8 cellular contexts compared by ENCODE assay signal in the genomic region with DNA sequence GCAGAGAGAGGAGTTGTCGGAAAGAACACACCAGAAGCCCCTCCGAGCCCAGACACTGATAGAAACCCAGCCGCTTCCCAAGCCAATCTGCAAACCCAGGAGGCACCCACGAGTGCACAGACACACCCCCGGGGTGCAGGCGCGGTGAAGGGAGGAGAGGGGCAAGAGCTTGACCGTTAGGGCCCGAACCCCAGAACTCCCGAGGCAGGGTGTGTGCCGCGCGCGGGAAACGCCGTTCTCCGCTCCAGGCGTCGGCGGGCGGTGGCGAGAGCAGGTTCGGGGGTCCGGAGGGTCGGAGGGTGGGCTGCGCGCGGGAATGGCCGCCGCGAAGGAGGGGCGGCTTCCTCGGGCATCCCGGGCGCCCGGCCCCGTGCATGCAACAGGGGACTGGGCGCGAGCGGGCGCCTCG. TPM values are rescaled to one million over a fixed set of nuclear protein-coding genes. Genes with fewer than 3 reads are reported as not detected.
A peak's percentile ranks its signal among the peaks of the same experiment; 100 is the strongest.
DNase-seq lines count a peak whose midpoint lies in the region; ATAC-seq and TF ChIP-seq lines count a peak whose summit lies in the region.

No MANE protein-coding gene starts in this region.

- intact Hi-C loops in activated naive CD4-positive, alpha-beta T cell treated with anti-CD3 and anti-CD28 coated beads for 36 hours (cut with micrococcal nuclease), result no loop called here
- intact Hi-C loops in activated B cell treated with CpG ODN at 0.5 μM for 24 hours (cut with micrococcal nuclease), result loop anchor here (5.0 kb wide), 1 partner anchor 141 kb away; no protein-coding TSS in a partner anchor
- intact Hi-C loops in left ventricle myocardium inferior (cut with micrococcal nuclease), result no loop called here

- no peak overlapping the region for H3K27ac Mint-ChIP-seq in activated naive CD4-positive, alpha-beta T cell treated with anti-CD3 and anti-CD28 coated beads for 36 hours
- H3K27ac Mint-ChIP-seq in activated B cell treated with CpG ODN at 0.5 μM for 24 hours, result no peak overlapping the region

- CTCF ChIA-PET in activated naive CD4-positive, alpha-beta T cell treated with anti-CD3 and anti-CD28 coated beads for 36 hours (lab: Charles Lee), result interaction anchor here (0.6 kb wide), 1 partner anchor 16 kb away, joined by 3 read pairs; no protein-coding TSS in a partner anchor
- CTCF ChIA-PET in activated B cell treated with CpG ODN at 0.5 μM for 24 hours (lab: Charles Lee), result no interaction called here

- peak overlapping the region; percentile 52 for H3K27ac ChIP-seq in left ventricle myocardium inferior (replicated peaks)
- no peak overlapping the region for H3K27ac ChIP-seq in skin epidermis

- no peaks in the 10 kb centered on the region for H3K36me3 Mint-ChIP-seq in activated naive CD4-positive, alpha-beta T cell treated with anti-CD3 and anti-CD28 coated beads for 36 hours (ENCODE audit: low read depth)
- H3K36me3 Mint-ChIP-seq in activated B cell treated with CpG ODN at 0.5 μM for 24 hours (ENCODE audit: low read depth), result no peaks in the 10 kb centered on the region

- peak; percentile 8 for ATAC-seq in activated B cell treated with CpG ODN at 0.5 μM for 24 hours (ENCODE audit: low read depth)
- ATAC-seq in activated CD4-positive, CD25-positive, alpha-beta regulatory T cell treated with anti-CD3 and anti-CD28 coated beads, Interleukin-2, amount 50 U/mL, for 24 hours, result no peak

- peaks cover 12% of the 10 kb centered on the region for H3K4me1 ChIP-seq in left ventricle myocardium inferior

- no peaks in the 10 kb centered on the region for H3K9me3 ChIP-seq in left ventricle myocardium inferior (replicated peaks)

- peaks cover 98% of the 10 kb centered on the region for H3K27me3 ChIP-seq in left ventricle myocardium inferior (ENCODE audit: low read depth)

- H3K36me3 ChIP-seq in left ventricle myocardium inferior, result no peaks in the 10 kb centered on the region

- peaks cover 12% of the 10 kb centered on the region for H3K4me1 Mint-ChIP-seq in activated naive CD4-positive, alpha-beta T cell treated with anti-CD3 and anti-CD28 coated beads for 36 hours (ENCODE audit: low read depth)
- peaks cover 14% of the 10 kb centered on the region for H3K4me1 Mint-ChIP-seq in activated B cell treated with CpG ODN at 0.5 μM for 24 hours

- H3K4me3 Mint-ChIP-seq in activated naive CD4-positive, alpha-beta T cell treated with anti-CD3 and anti-CD28 coated beads for 36 hours, result peak overlapping the region; percentile 61
- peak overlapping the region; percentile 28 for H3K4me3 Mint-ChIP-seq in activated B cell treated with CpG ODN at 0.5 μM for 24 hours

- H3K27me3 Mint-ChIP-seq in activated naive CD4-positive, alpha-beta T cell treated with anti-CD3 and anti-CD28 coated beads for 36 hours (ENCODE audit: low read depth), result peaks cover 52% of the 10 kb centered on the region
- H3K27me3 Mint-ChIP-seq in activated B cell treated with CpG ODN at 0.5 μM for 24 hours, result peaks cover 40% of the 10 kb centered on the region

- no peaks in the 10 kb centered on the region for H3K9me3 Mint-ChIP-seq in activated naive CD4-positive, alpha-beta T cell treated with anti-CD3 and anti-CD28 coated beads for 36 hours
- H3K9me3 Mint-ChIP-seq in activated B cell treated with CpG ODN at 0.5 μM for 24 hours, result no peaks in the 10 kb centered on the region

- peak overlapping the region; percentile 71 for H3K4me3 ChIP-seq in left ventricle myocardium inferior
- peak overlapping the region; percentile 31 to 56 (median 43) for H3K4me3 ChIP-seq in skin epidermis

- no peak for DNase-seq in activated naive CD4-positive, alpha-beta T cell treated with anti-CD3 and anti-CD28 coated beads for 36 hours
- DNase-seq in activated naive CD4-positive, alpha-beta T cell (lab: John Stamatoyannopoulos, UW), result no peak
- DNase-seq in activated B cell treated with CpG ODN at 0.5 μM for 24 hours, result peak; percentile 28
- no peak for DNase-seq in left ventricle myocardium inferior
- no peak for DNase-seq in RKO (ENCODE audit: low spot score)
- DNase-seq in NCI-H82 (lab: John Stamatoyannopoulos, UW), result no peak

- TF ChIP-seq CTCF in activated B cell treated with CpG ODN at 0.5 μM for 24 hours (IDR thresholded peaks at IDR 0.05), result no peak
- no peak for TF ChIP-seq CTCF in left ventricle myocardium inferior (IDR thresholded peaks at IDR 0.05; ENCODE audit: borderline replicate concordance)

- POLR2A ChIA-PET in activated B cell treated with CpG ODN at 0.5 μM for 24 hours (lab: Charles Lee), result interaction anchor here (0.6 kb wide), 2 partner anchors 154 to 962 kb away, joined by 4 read pairs; no protein-coding TSS in a partner anchor

RNA-seq across cellular contexts. Expression of a gene that starts 0.5 kb away (rescaled TPM):
- total RNA-seq in activated naive CD4-positive, alpha-beta T cell treated with anti-CD3 and anti-CD28 coated beads for 36 hours, result not detected
- total RNA-seq in activated B cell treated with CpG ODN at 0.5 μM for 24 hours (not detected in 2 replicates), left ventricle myocardium inferior (1.4 TPM)

RNA-seq across cellular contexts. Expression of a gene that starts 50.1 kb away (rescaled TPM):
- total RNA-seq in activated naive CD4-positive, alpha-beta T cell treated with anti-CD3 and anti-CD28 coated beads for 36 hours, result 1 to 10 TPM; 5.7 to 7.1 TPM
- total RNA-seq in activated B cell treated with CpG ODN at 0.5 μM for 24 hours (5.8 and 5.9 TPM in 2 replicates), left ventricle myocardium inferior (12.3 TPM)
